Comparison of ENCODE assay signal across 37 cellular contexts in genomic region chr13:64938660-64939059, GRCh38.
"Had no signal": no experiment of that assay in that cellular context is flagged by ENCODE, and none has a peak within 500 bp of the region (broad histone marks: within the 10 kb centered on the region; RNA-seq: fewer than 3 reads in every experiment).

No MANE protein-coding gene starts in this region.

- DNase-seq: activated B cell treated with CpG ODN at 0.5 μM for 24 hours; activated CD4-positive, alpha-beta memory T cell treated with anti-CD3 and anti-CD28 coated beads for 36 hours; activated CD4-positive, alpha-beta T cell treated with anti-CD3 and anti-CD28 coated beads for 4 hours; activated CD4-positive, alpha-beta T cell treated with anti-CD3 and anti-CD28 coated beads, Interleukin-2, amount 10 ng/mL, durations not matched to agents 24 days and 14 days; activated CD4-positive, alpha-beta T cell treated with anti-CD3 and anti-CD28 coated beads, Interleukin-2, amount 50 U/mL, for 1 hour; activated CD4-positive, alpha-beta T cell treated with anti-CD3 and anti-CD28 coated beads, Interleukin-2, amount 50 U/mL, for 4 hours; activated CD4-positive, CD25-positive, alpha-beta regulatory T cell treated with anti-CD3 and anti-CD28 coated beads, Interleukin-2, amount 50 U/mL, for 72 hours; activated CD8-positive, alpha-beta memory T cell treated with anti-CD3 and anti-CD28 coated beads, Interleukin-2, amount 50 U/mL, for 4 hours; activated CD8-positive, alpha-beta T cell treated with anti-CD3 and anti-CD28 coated beads for 36 hours; activated effector memory CD4-positive, alpha-beta T cell treated with anti-CD3 and anti-CD28 coated beads, Interleukin-2, amount 50 U/mL, for 16 hours; activated gamma-delta T cell treated with Interleukin-2 at 50 U/mL for 16 hours; activated naive CD4-positive, alpha-beta T cell; activated naive CD4-positive, alpha-beta T cell treated with anti-CD3 and anti-CD28 coated beads for 36 hours; activated naive CD4-positive, alpha-beta T cell treated with anti-CD3 and anti-CD28 coated beads, Interleukin-2, amount 50 U/mL, for 16 hours; activated naive CD8-positive, alpha-beta T cell treated with anti-CD3 and anti-CD28 coated beads for 36 hours; activated T-cell treated with anti-CD3 and anti-CD28 coated beads for 4 hours; activated T-cell treated with anti-CD3 and anti-CD28 coated beads, Interleukin-2, amount 50 U/mL, for 1 hour; activated T-cell treated with anti-CD3 and anti-CD28 coated beads, Interleukin-2, amount 50 U/mL, for 4 hours; activated T-cell treated with anti-CD3 and anti-CD28 coated beads, Interleukin-2, amount 50 U/mL, for 72 hours; adrenal gland; amniotic stem cell; aorta; caudate nucleus; cerebellar nuclear complex; T-helper 2 cell; T-helper 9 cell had no signal

- H3K36me3 ChIP-seq: adrenal gland, cardiac muscle cell had no signal

- H3K27ac Mint-ChIP-seq: activated B cell treated with CpG ODN at 0.5 μM for 24 hours; activated CD4-positive, alpha-beta memory T cell treated with anti-CD3 and anti-CD28 coated beads for 36 hours; activated CD4-positive, alpha-beta T cell treated with anti-CD3 and anti-CD28 coated beads, Interleukin-2, amount 10 ng/mL, durations not matched to agents 24 days and 14 days; activated CD8-positive, alpha-beta T cell treated with anti-CD3 and anti-CD28 coated beads for 36 hours; activated naive CD4-positive, alpha-beta T cell treated with anti-CD3 and anti-CD28 coated beads for 36 hours; activated naive CD4-positive, alpha-beta T cell treated with anti-CD3 and anti-CD28 coated beads, Interleukin-2, amount 50 U/mL, for 72 hours; activated naive CD8-positive, alpha-beta T cell treated with anti-CD3 and anti-CD28 coated beads for 36 hours; activated T-cell treated with anti-CD3 and anti-CD28 coated beads, Interleukin-2, amount 50 U/mL, for 72 hours; activated T-helper 1 cell treated with anti-CD3 and anti-CD28 coated beads, Interleukin-12 subunit alpha, Interleukin-12 subunit beta, Interleukin-2, Interleukin-4 antibody, amounts not matched to agents 30 ng/mL and 10 ng/mL and 1 ng/mL, durations not matched to agents 14 hours and 24 hours and 36 hours; activated T-helper 17 cell treated with anti-CD3 and anti-CD28 coated beads, Interleukin-2, amount 50 U/mL, for 72 hours; brain; T-helper 1 cell treated with Interleukin-12 subunit alpha and Interleukin-12 subunit beta and Interleukin-4 antibody, amounts not matched to agents 30 μg/mL and 1 μg/mL, for 36 hours; T-helper 2 cell treated with Interferon-gamma antibody and Interleukin-4, amounts not matched to agents 5 μg/mL and 100 μg/mL, for 36 hours had no signal

- H3K36me3 Mint-ChIP-seq: activated CD4-positive, alpha-beta memory T cell treated with anti-CD3 and anti-CD28 coated beads for 36 hours; activated naive CD4-positive, alpha-beta T cell treated with anti-CD3 and anti-CD28 coated beads, Interleukin-2, amount 50 U/mL, for 72 hours; activated naive CD8-positive, alpha-beta T cell treated with anti-CD3 and anti-CD28 coated beads for 36 hours; brain had no signal

- H3K27ac ChIP-seq: adrenal gland, cardiac muscle cell, VCaP had no signal

- H3K4me1 Mint-ChIP-seq: activated B cell treated with CpG ODN at 0.5 μM for 24 hours; activated CD4-positive, alpha-beta T cell treated with anti-CD3 and anti-CD28 coated beads, Interleukin-2, amount 10 ng/mL, durations not matched to agents 24 days and 14 days; activated naive CD8-positive, alpha-beta T cell treated with anti-CD3 and anti-CD28 coated beads for 36 hours; activated T-helper 17 cell treated with anti-CD3 and anti-CD28 coated beads, Interleukin-2, amount 50 U/mL, for 72 hours; brain; central memory CD8-positive, alpha-beta T cell had no signal

- H3K4me3 ChIP-seq: adrenal gland, cardiac muscle cell had no signal

- ATAC-seq: activated CD8-positive, alpha-beta T cell treated with anti-CD3 and anti-CD28 coated beads for 36 hours; activated naive CD4-positive, alpha-beta T cell treated with anti-CD3 and anti-CD28 coated beads, Interleukin-2, amount 50 U/mL, for 72 hours; activated T-cell treated with anti-CD3 and anti-CD28 coated beads, Interleukin-2, amount 50 U/mL, for 4 hours; activated T-cell treated with anti-CD3 and anti-CD28 coated beads, Interleukin-2, amount 50 U/mL, for 72 hours; activated T-helper 17 cell treated with anti-CD3 and anti-CD28 coated beads, Interleukin-2, amount 50 U/mL, for 72 hours had no signal

- H3K9me3 Mint-ChIP-seq: activated CD4-positive, alpha-beta T cell treated with anti-CD3 and anti-CD28 coated beads, Interleukin-2, amount 10 ng/mL, durations not matched to agents 24 days and 14 days; activated naive CD8-positive, alpha-beta T cell treated with anti-CD3 and anti-CD28 coated beads for 36 hours; activated T-helper 1 cell treated with anti-CD3 and anti-CD28 coated beads, Interleukin-12 subunit alpha, Interleukin-12 subunit beta, Interleukin-2, Interleukin-4 antibody, amounts not matched to agents 30 ng/mL and 10 ng/mL and 1 ng/mL, durations not matched to agents 14 hours and 24 hours and 36 hours; T-helper 1 cell treated with Interleukin-12 subunit alpha and Interleukin-12 subunit beta and Interleukin-4 antibody, amounts not matched to agents 30 μg/mL and 1 μg/mL, for 36 hours had no signal

- FAIRE-seq: bronchial epithelial cell, TTC549 had no signal

- H3K27me3 ChIP-seq: adrenal gland, cardiac muscle cell had no signal

- H3K27me3 Mint-ChIP-seq: activated B cell treated with CpG ODN at 0.5 μM for 24 hours; activated CD4-positive, alpha-beta memory T cell treated with anti-CD3 and anti-CD28 coated beads for 36 hours; activated CD4-positive, alpha-beta T cell treated with anti-CD3 and anti-CD28 coated beads, Interleukin-2, amount 10 ng/mL, durations not matched to agents 24 days and 14 days; activated CD8-positive, alpha-beta T cell treated with anti-CD3 and anti-CD28 coated beads for 36 hours; activated naive CD8-positive, alpha-beta T cell treated with anti-CD3 and anti-CD28 coated beads for 36 hours; activated T-helper 17 cell treated with anti-CD3 and anti-CD28 coated beads, Interleukin-2, amount 50 U/mL, for 72 hours; brain; central memory CD8-positive, alpha-beta T cell had no signal

- H3K4me1 ChIP-seq: adrenal gland had no signal

- H3K4me3 Mint-ChIP-seq: activated B cell treated with CpG ODN at 0.5 μM for 24 hours; activated CD4-positive, alpha-beta memory T cell treated with anti-CD3 and anti-CD28 coated beads for 36 hours; activated CD4-positive, alpha-beta T cell treated with anti-CD3 and anti-CD28 coated beads, Interleukin-2, amount 10 ng/mL, durations not matched to agents 24 days and 14 days; activated CD8-positive, alpha-beta T cell treated with anti-CD3 and anti-CD28 coated beads for 36 hours; activated naive CD4-positive, alpha-beta T cell treated with anti-CD3 and anti-CD28 coated beads for 36 hours; activated naive CD8-positive, alpha-beta T cell treated with anti-CD3 and anti-CD28 coated beads for 36 hours; activated T-cell treated with anti-CD3 and anti-CD28 coated beads, Interleukin-2, amount 50 U/mL, for 4 hours; activated T-cell treated with anti-CD3 and anti-CD28 coated beads, Interleukin-2, amount 50 U/mL, for 72 hours; activated T-helper 1 cell treated with anti-CD3 and anti-CD28 coated beads, Interleukin-12 subunit alpha, Interleukin-12 subunit beta, Interleukin-2, Interleukin-4 antibody, amounts not matched to agents 30 ng/mL and 10 ng/mL and 1 ng/mL, durations not matched to agents 14 hours and 24 hours and 36 hours; activated T-helper 17 cell treated with anti-CD3 and anti-CD28 coated beads, Interleukin-2, amount 50 U/mL, for 72 hours; brain; central memory CD8-positive, alpha-beta T cell; T-helper 1 cell treated with Interleukin-12 subunit alpha and Interleukin-12 subunit beta and Interleukin-4 antibody, amounts not matched to agents 30 μg/mL and 1 μg/mL, for 36 hours; T-helper 2 cell treated with Interferon-gamma antibody and Interleukin-4, amounts not matched to agents 5 μg/mL and 100 μg/mL, for 36 hours had no signal
